11 cellular contexts compared by ENCODE assay signal in the genomic region with DNA sequence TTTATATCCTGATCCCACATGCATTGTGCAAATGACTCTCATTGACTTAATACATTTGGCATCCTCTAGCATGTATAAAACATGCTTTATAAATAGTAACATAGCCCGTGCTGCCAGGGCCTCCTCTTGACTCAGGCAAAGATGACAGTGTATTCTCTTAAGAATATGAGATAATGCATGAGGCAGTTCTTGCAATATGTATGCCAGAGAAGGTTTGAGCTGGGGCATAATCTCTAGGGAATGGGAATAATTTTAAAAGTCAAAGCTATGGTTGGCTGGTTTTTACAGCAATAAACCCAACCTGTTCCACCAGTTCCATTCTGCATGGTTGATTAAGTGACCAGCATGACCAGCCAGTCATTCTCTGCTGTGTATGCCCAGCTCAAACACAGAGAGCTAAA.
DNase-seq lines count a peak whose midpoint lies in the region; ATAC-seq and TF ChIP-seq lines count a peak whose summit lies in the region.
"Had no signal": no experiment of that assay in that cellular context is flagged by ENCODE, and none has a peak within 500 bp of the region (broad histone marks: within the 10 kb centered on the region; RNA-seq: fewer than 3 reads in every experiment).

No MANE protein-coding gene starts in this region.

- in situ Hi-C loops in gastrocnemius medialis (cut with MboI; ENCODE audit: low sequenced_read_pairs in 4 of 4), result no loop called here

- TF ChIP-seq CTCF in fibroblast of mammary gland (conservative IDR thresholded peaks at IDR 0.05; ENCODE audit: control insufficient read depth, insufficient read depth, low read depth, low read length) (no peak), gastrocnemius medialis (IDR thresholded peaks at IDR 0.05 in 4 of 5, conservative IDR thresholded peaks at IDR 0.05 in 1 of 5) (no peak), BE2C (IDR thresholded peaks at IDR 0.05; ENCODE audit: low read depth, low read length) (no peak)

- DNase-seq in NCI-H1092 treated with DMSO at 0.1 percent for 48 hours (lab: John Stamatoyannopoulos, UW) (peak; percentile 24), NCI-H1092 (lab: John Stamatoyannopoulos, UW) (no peak), NCI-H526 treated with DMSO at 0.1 percent for 48 hours (lab: John Stamatoyannopoulos, UW) (peak; percentile 99), fibroblast of mammary gland (ENCODE audit: low read depth) (peak; percentile 96), gastrocnemius medialis (peak; percentile 51 to 79), BE2C (no peak), 8988T (no peak), D341Med (ENCODE audit: low spot score) (no peak)
- DNase-seq: activated CD4-positive, alpha-beta T cell treated with anti-CD3 and anti-CD28 coated beads, Interleukin-2, amount 50 U/mL, for 48 hours; substantia nigra had no signal

- intact Hi-C loops in gastrocnemius medialis (cut with DNase I; ENCODE audit: low total_unique reads), result loop anchor here (2.0 to 10.0 kb wide), 2 partner anchors 17 to 1135 kb away; no protein-coding TSS in a partner anchor

- H3K36me3 ChIP-seq in gastrocnemius medialis (no peaks in the 10 kb centered on the region), BE2C (no peaks in the 10 kb centered on the region)

- peak overlapping the region; percentile 85 to 97 (median 94) for H3K27ac ChIP-seq in gastrocnemius medialis

- H3K27me3 ChIP-seq in gastrocnemius medialis (no peaks in the 10 kb centered on the region), BE2C (no peaks in the 10 kb centered on the region)

- TF ChIP-seq POLR2A in gastrocnemius medialis (IDR thresholded peaks at IDR 0.05), result peak in 1 of 2 donors; percentile 24

- H3K4me1 ChIP-seq in gastrocnemius medialis (peaks cover 53 to 67% of the 10 kb centered on the region in 2 donors), BE2C (no peaks in the 10 kb centered on the region)

- H3K4me3 ChIP-seq in fibroblast of mammary gland (ENCODE audit: control insufficient read depth, low read depth, low read length) (no peak overlapping the region), gastrocnemius medialis (no peak overlapping the region), BE2C (ENCODE audit: low read depth, low read length) (no peak overlapping the region)

- H3K9me3 ChIP-seq in gastrocnemius medialis, result no peaks in the 10 kb centered on the region
- H3K9me3 ChIP-seq in BE2C, result no peaks in the 10 kb centered on the region

- peak; percentile 53 to 56 for ATAC-seq in gastrocnemius medialis
- ATAC-seq: HCT116 had no signal

Comparison
In these comparisons a context has a peak if more than half of its experiments do, and no peak if none do; other contexts are left out.
1. DNase-seq: peak in NCI-H1092 treated with DMSO at 0.1 percent for 48 hours (single experiment), NCI-H526 treated with DMSO at 0.1 percent for 48 hours (single experiment), fibroblast of mammary gland (single experiment) and gastrocnemius medialis (2 of 2); none in NCI-H1092 (single experiment), BE2C (single experiment), 8988T (single experiment) and D341Med (single experiment).